ENCODE assay signal across 28 cellular contexts in genomic region chr1:239736479-239736878, GRCh38.
"Had no signal": no experiment of that assay in that cellular context is flagged by ENCODE, and none has a peak within 500 bp of the region (broad histone marks: within the 10 kb centered on the region; RNA-seq: fewer than 3 reads in every experiment).

No MANE protein-coding gene starts in this region.

- H3K27me3 ChIP-seq: neural progenitor cell, pancreas, spleen, suprapubic skin, testis, tibial artery, transverse colon, upper lobe of right lung, vagina had no signal

- H3K27ac ChIP-seq: neural progenitor cell, pancreas, psoas muscle, skin epidermis, spleen, suprapubic skin, testis, tibial artery, transverse colon, upper lobe of right lung, vagina had no signal

- H3K4me1 ChIP-seq: neural progenitor cell, pancreas, psoas muscle, suprapubic skin, transverse colon, upper lobe of right lung, vagina had no signal

- H3K9me3 ChIP-seq: pancreas, psoas muscle, spleen, suprapubic skin, testis, tibial artery, transverse colon, upper lobe of right lung, vagina had no signal

- ATAC-seq: naive thymus-derived CD4-positive, alpha-beta T cell; natural killer cell; pancreas; psoas muscle; right cardiac atrium; sciatic nerve; stimulated activated memory B cell treated with anti-CD40 and anti-IgM and Interleukin-4, amounts not matched to agents 10 μg/mL and 1 μg/mL and 100 μg/mL, for 72 hours; stimulated activated naive CD8-positive, alpha-beta T cell treated with anti-CD3 and anti-CD28 coated beads, Interleukin-15, amount 100 ng/mL, for 72 hours; stimulated activated naive CD8-positive, alpha-beta T cell treated with anti-CD3 and anti-CD28 coated beads, Interleukin-15, Interleukin-2, amounts not matched to agents 100 U/mL and 50 U/mL, for 24 hours; upper lobe of right lung had no signal

- FAIRE-seq: pancreas had no signal

- H3K36me3 ChIP-seq: neural progenitor cell, pancreas, spleen, suprapubic skin, tibial artery, transverse colon, upper lobe of right lung, vagina had no signal

- H2AFZ ChIP-seq: neural progenitor cell had no signal

- H3K4me3 ChIP-seq: neural progenitor cell, pancreas, psoas muscle, skin epidermis, smooth muscle cell, spleen, suprapubic skin, testis, tibial artery, transverse colon, upper lobe of right lung, vagina had no signal

- H3K9ac ChIP-seq: neural progenitor cell had no signal

- H3K4me2 ChIP-seq: neural progenitor cell, smooth muscle cell had no signal

- DNase-seq: naive thymus-derived CD4-positive, alpha-beta T cell; natural killer cell; occipital lobe; pancreas; posterior cingulate gyrus; psoas muscle; right cardiac atrium; spleen; stimulated activated CD4-positive, alpha-beta T cell treated with anti-CD3 and anti-CD28 coated beads, Interleukin-12 subunit alpha, Interleukin-12 subunit beta, amount 100 ng/mL, for 4 hours; stimulated activated CD4-positive, alpha-beta T cell treated with anti-CD3 and anti-CD28 coated beads, Interleukin-1b, Interleukin-23, amount 100 ng/mL, for 48 hours; stimulated activated CD4-positive, alpha-beta T cell treated with anti-CD3 and anti-CD28 coated beads, Interleukin-4, amount 100 ng/mL, for 1 hour; stimulated activated CD4-positive, alpha-beta T cell treated with anti-CD3 and anti-CD28 coated beads, Interleukin-4, amount 100 ng/mL, for 4 hours; stimulated activated CD8-positive, alpha-beta memory T cell treated with anti-CD3 and anti-CD28 coated beads, Interleukin-4, amount 100 ng/mL, for 48 hours; stimulated activated naive CD4-positive, alpha-beta T cell; stimulated activated naive CD8-positive, alpha-beta T cell treated with anti-CD3 and anti-CD28 coated beads, Interleukin-15, amount 100 ng/mL, for 72 hours; stimulated activated naive CD8-positive, alpha-beta T cell treated with anti-CD3 and anti-CD28 coated beads, Interleukin-15, Interleukin-2, amounts not matched to agents 100 U/mL and 50 U/mL, for 24 hours; substantia nigra; testis; tibial artery; transverse colon; upper lobe of right lung had no signal
